ENCODE assay signal across 8 cellular contexts in the genomic region with DNA sequence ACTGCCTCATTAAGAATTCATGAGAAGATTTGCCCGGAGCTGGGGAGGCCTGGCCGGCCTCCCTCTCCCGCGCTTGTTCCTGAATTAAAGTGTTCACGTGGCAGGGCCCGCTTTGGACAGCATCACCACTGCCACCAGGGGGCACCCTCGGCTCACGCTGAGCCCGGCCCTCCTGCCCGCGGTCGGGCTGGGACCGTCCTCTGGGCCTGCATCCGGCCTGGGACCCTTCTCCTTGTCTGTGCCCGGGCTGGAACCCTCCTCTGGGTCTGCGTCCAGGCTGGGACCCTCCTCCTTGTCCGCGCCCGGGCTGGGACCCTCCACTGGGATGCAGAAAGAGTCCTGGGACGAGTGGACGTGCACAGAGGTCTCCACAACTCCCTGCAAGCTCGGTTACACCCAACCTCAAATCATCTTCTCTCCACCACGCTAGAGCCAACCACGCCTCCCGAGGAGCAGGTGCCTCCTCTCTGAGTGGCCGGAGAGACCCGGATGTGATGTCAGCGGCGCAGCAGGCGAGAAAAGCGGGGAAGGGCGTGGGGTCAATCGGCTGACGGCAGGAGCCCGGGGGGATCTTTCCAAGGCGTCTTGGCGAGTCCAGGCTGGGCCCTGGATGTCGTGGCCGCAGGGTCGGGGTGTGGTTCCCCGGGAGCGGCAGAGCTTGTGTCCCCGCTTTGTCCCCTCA. TPM values are rescaled to one million over a fixed set of nuclear protein-coding genes. Genes with fewer than 3 reads are reported as not detected.
A peak's percentile ranks its signal among the peaks of the same experiment; 100 is the strongest.
DNase-seq lines count a peak whose midpoint lies in the region; ATAC-seq, FAIRE-seq and TF ChIP-seq lines count a peak whose summit lies in the region.

No MANE protein-coding gene starts in this region.

- CTCF ChIA-PET in GM12878 (lab: Yijun Ruan, JAX), result interaction anchor here (1.4 to 1.5 kb wide), 3 partner anchors 509 to 513 kb away, joined by 3 to 4 read pairs (median 4); no protein-coding TSS in a partner anchor

- ATAC-seq in GM12878 (peak; percentile 74), left colon (peak; percentile 83), HG02571 (IDR thresholded peaks at IDR 0.05; ENCODE audit: unreplicated experiment) (no peak)

- H4K20me1 ChIP-seq in GM12878 (ENCODE audit: control insufficient read depth, insufficient read depth), result no peaks in the 10 kb centered on the region

- no peak overlapping the region for H3K4me2 ChIP-seq in GM12878 (ENCODE audit: control insufficient read depth, insufficient read depth)

- FAIRE-seq in GM12878 (lab: Jason Lieb, UNC), result no peak

- SMC1A ChIA-PET in GM12878 (lab: Charles Lee; ENCODE audit: uncharacterized antibody, unreplicated experiment), result no interaction called here

- H3K9ac ChIP-seq in GM12878 (ENCODE audit: control insufficient read depth, insufficient read depth, low read length), result no peak overlapping the region

- POLR2A ChIA-PET in GM12878 (lab: Charles Lee), result no interaction called here

- no peak for TF ChIP-seq EP300 in GM12878 (IDR thresholded peaks at IDR 0.05; ENCODE audit: borderline replicate concordance in 1 of 2, control insufficient read depth in 1 of 2, low read depth in 2 of 2, low read length in 2 of 2)

- 0 out of 2 replicates have a peak, but pooled peaks have one; percentile 22 for TF ChIP-seq CTCF in GM12874 (IDR thresholded peaks at IDR 0.05; ENCODE audit: insufficient read depth, low read depth, low read length)
- peak; percentile 96 for TF ChIP-seq CTCF in LNCaP clone FGC (IDR thresholded peaks at IDR 0.05; ENCODE audit: control insufficient read depth, extremely low read depth, insufficient read depth)
- TF ChIP-seq CTCF in GM12878 (IDR thresholded peaks at IDR 0.05 in 2 of 3, conservative IDR thresholded peaks at IDR 0.05 in 1 of 3; ENCODE audit: control insufficient read depth in 2 of 3, extremely low read depth in 1 of 3, insufficient read depth in 1 of 3, low read depth in 3 of 3, low read length in 3 of 3), result peak in 2 of 3 experiments; percentile 34 to 49; a peak in 3 of 6 replicates

- no peak for TF ChIP-seq POLR2A in GM12878 (IDR thresholded peaks at IDR 0.05; ENCODE audit: low read depth, low read length)

- 50% methylated on average over 40 of the region's 43 CpGs for WGBS in GM12878 (ENCODE audit: insufficient coverage, insufficient replicate concordance, low lambda C conversion rate, missing lambda C conversion rate)

- no peaks in the 10 kb centered on the region for H3K27me3 ChIP-seq in GM12878 (replicated peaks in 1 of 2; ENCODE audit: control insufficient read depth in 2 of 2, insufficient read depth in 2 of 2, low read length in 1 of 2)

- H3K4me3 ChIP-seq in LNCaP clone FGC (ENCODE audit: low read depth, low read length) (no peak overlapping the region), GM12878 (no peak overlapping the region)

- in situ Hi-C loops in GM12878 (cut with MboI), result no loop called here

- DNase-seq in LNCaP clone FGC (ENCODE audit: low read depth), result no peak
- DNase-seq in UCSD-AML1 (lab: John Stamatoyannopoulos, UW; ENCODE audit: unreplicated experiment), result peak; percentile 67
- DNase-seq in GM12878 (ENCODE audit: low read depth, low spot score), result no peak
- DNase-seq in left colon, result peak; percentile 66 to 88
- DNase-seq in stimulated activated CD4-positive, alpha-beta T cell treated with anti-CD3 and anti-CD28 coated beads, TNF-alpha, amount 100 ng/mL, for 1 hour (ENCODE audit: low read depth in 3 of 3, low spot score in 1 of 3), result peak in 2 of 3 donors; percentile 29 to 52
- no peak for DNase-seq in HCEC 1CT

- H2AFZ ChIP-seq in GM12878 (ENCODE audit: control insufficient read depth, low read depth, low read length), result no peak overlapping the region

- H3K36me3 ChIP-seq in GM12878 (ENCODE audit: control insufficient read depth in 2 of 2, insufficient read depth in 2 of 2, low read length in 1 of 2), result no peaks in the 10 kb centered on the region

- BruUV-seq in GM12878 (replicated peaks; lab: Mats Ljungman, UMichigan), result no TSS peak

- TF ChIP-seq RAD21 in GM12878 (IDR thresholded peaks at IDR 0.05; ENCODE audit: insufficient read depth, low read depth, low read length), result peak; percentile 44

- no peak overlapping the region for H3K27ac ChIP-seq in GM12878 (ENCODE audit: control insufficient read depth, insufficient read depth)

- H3K4me1 ChIP-seq in GM12878 (ENCODE audit: control insufficient read depth, insufficient read depth, low read length), result no peaks in the 10 kb centered on the region

- intact Hi-C loops in GM12878 (cut with micrococcal nuclease; ENCODE audit: unreplicated experiment) (loop anchor here (1.0 kb wide), 1 partner anchor 514 kb away; no protein-coding TSS in a partner anchor), left colon (cut with DNase I, micrococcal nuclease) (loop anchor here in 1 of 2 donors (5.0 kb wide), 1 partner anchor 517 kb away; no protein-coding TSS in a partner anchor)

- RAD21 ChIA-PET in GM12878 (lab: Charles Lee; ENCODE audit: unreplicated experiment), result no interaction called here

- no peaks in the 10 kb centered on the region for H3K79me2 ChIP-seq in GM12878 (ENCODE audit: control insufficient read depth, insufficient read depth, low read length)

- no peaks in the 10 kb centered on the region for H3K9me3 ChIP-seq in GM12878 (replicated peaks; ENCODE audit: control insufficient read depth, insufficient read depth, low read length)

TF ChIP-seq in GM12878, 131 proteins besides CTCF, POLR2A, EP300 and RAD21:
- no peak for TF ChIP-seq ZZZ3 (IDR thresholded peaks at IDR 0.05; ENCODE audit: control insufficient read depth, insufficient read length, low read depth)
- TF ChIP-seq ZSCAN29 (IDR thresholded peaks at IDR 0.05), result no peak
- no peak for TF ChIP-seq NFIC (IDR thresholded peaks at IDR 0.05; ENCODE audit: low read depth, low read length)
- TF ChIP-seq, protein P1, sequence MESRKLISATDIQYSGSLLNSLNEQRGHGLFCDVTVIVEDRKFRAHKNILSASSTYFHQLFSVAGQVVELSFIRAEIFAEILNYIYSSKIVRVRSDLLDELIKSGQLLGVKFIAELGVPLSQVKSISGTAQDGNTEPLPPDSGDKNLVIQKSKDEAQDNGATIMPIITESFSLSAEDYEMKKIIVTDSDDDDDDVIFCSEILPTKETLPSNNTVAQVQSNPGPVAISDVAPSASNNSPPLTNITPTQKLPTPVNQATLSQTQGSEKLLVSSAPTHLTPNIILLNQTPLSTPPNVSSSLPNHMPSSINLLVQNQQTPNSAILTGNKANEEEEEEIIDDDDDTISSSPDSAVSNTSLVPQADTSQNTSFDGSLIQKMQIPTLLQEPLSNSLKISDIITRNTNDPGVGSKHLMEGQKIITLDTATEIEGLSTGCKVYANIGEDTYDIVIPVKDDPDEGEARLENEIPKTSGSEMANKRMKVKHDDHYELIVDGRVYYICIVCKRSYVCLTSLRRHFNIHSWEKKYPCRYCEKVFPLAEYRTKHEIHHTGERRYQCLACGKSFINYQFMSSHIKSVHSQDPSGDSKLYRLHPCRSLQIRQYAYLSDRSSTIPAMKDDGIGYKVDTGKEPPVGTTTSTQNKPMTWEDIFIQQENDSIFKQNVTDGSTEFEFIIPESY (IDR thresholded peaks at IDR 0.05), result no peak
- no peak for TF ChIP-seq YBX1 (IDR thresholded peaks at IDR 0.05)
- no peak for TF ChIP-seq NR2C1 (IDR thresholded peaks at IDR 0.05)
- no peak for TF ChIP-seq SUZ12 (IDR thresholded peaks at IDR 0.05; ENCODE audit: unreplicated experiment)
- TF ChIP-seq NBN (IDR thresholded peaks at IDR 0.05), result no peak
- TF ChIP-seq FOXK2 (IDR thresholded peaks at IDR 0.05), result no peak
- no peak for TF ChIP-seq GATAD2B (conservative IDR thresholded peaks at IDR 0.05; ENCODE audit: low read depth)
- TF ChIP-seq MEF2A (IDR thresholded peaks at IDR 0.05; ENCODE audit: insufficient read depth, low read depth, low read length), result no peak

RNA-seq across cellular contexts. Expression of a gene that starts 50.9 kb away (rescaled TPM):
- not detected in 2 replicates for total RNA-seq in GM12878 (2013; cell fraction: nucleolus; rRNA removed)
- not detected in 2 replicates for total RNA-seq in GM12878 (2014; rRNA removed)
- not detected in 2 replicates for total RNA-seq in GM12878 (2014; rRNA removed; fragmentation: Illumina TruSeq; extraction: Trizol)
- not detected in 2 replicates for total RNA-seq in GM12878 (2021)
- not detected for polyA plus RNA-seq in GM12878 (2011; ENCODE audit: low read depth)
- not detected in 2 replicates for polyA plus RNA-seq in GM12878 (2011; rRNA removed)
- polyA plus RNA-seq in GM12878 (2011; cell fraction: cytosol; rRNA removed), result not detected in 2 replicates
- polyA plus RNA-seq in GM12878 (2011; cell fraction: nucleus; rRNA removed), result not detected in 2 replicates
- polyA plus RNA-seq in GM12878 (2012), result not detected in 2 replicates
- not detected in 2 replicates for polyA plus RNA-seq in GM12878 (2014; fragmentation: Illumina TruSeq; extraction: Trizol)
- not detected for polyA plus RNA-seq in GM12878 (2014; fragmentation: Nextera tagmentation; extraction: Ambion mirVana)
- polyA plus RNA-seq in GM12878 (2014; rRNA removed), result not detected in 2 replicates
- polyA plus RNA-seq in GM12878 (2016; fragmentation: Nextera tagmentation; extraction: Ambion mirVana), result not detected
- not detected in 2 replicates for polyA minus RNA-seq in GM12878 (2011; rRNA and poly(A)+ RNA removed)
- not detected in 2 replicates for polyA minus RNA-seq in GM12878 (2011; cell fraction: cytosol; rRNA and poly(A)+ RNA removed)
- polyA minus RNA-seq in GM12878 (2011; cell fraction: nucleus; rRNA and poly(A)+ RNA removed), result not detected in 2 replicates
- total RNA-seq in left colon, result 1 to 10 TPM; 1.9 to 2.5 TPM

Comparison
In these comparisons a context has a peak if more than half of its experiments do, and no peak if none do; other contexts are left out.
1. CTCF ChIP-seq: peak in every context shown above with its lines; median percentile 96 in LNCaP clone FGC; 42 in GM12878; 22 in GM12874.
2. DNase-seq: peak in UCSD-AML1 (single experiment), left colon (2 of 2) and stimulated activated CD4-positive, alpha-beta T cell treated with anti-CD3 and anti-CD28 coated beads, TNF-alpha, amount 100 ng/mL, for 1 hour (2 of 3); none in LNCaP clone FGC (single experiment), GM12878 (single experiment) and HCEC 1CT (single experiment).